In the genomic region with DNA sequence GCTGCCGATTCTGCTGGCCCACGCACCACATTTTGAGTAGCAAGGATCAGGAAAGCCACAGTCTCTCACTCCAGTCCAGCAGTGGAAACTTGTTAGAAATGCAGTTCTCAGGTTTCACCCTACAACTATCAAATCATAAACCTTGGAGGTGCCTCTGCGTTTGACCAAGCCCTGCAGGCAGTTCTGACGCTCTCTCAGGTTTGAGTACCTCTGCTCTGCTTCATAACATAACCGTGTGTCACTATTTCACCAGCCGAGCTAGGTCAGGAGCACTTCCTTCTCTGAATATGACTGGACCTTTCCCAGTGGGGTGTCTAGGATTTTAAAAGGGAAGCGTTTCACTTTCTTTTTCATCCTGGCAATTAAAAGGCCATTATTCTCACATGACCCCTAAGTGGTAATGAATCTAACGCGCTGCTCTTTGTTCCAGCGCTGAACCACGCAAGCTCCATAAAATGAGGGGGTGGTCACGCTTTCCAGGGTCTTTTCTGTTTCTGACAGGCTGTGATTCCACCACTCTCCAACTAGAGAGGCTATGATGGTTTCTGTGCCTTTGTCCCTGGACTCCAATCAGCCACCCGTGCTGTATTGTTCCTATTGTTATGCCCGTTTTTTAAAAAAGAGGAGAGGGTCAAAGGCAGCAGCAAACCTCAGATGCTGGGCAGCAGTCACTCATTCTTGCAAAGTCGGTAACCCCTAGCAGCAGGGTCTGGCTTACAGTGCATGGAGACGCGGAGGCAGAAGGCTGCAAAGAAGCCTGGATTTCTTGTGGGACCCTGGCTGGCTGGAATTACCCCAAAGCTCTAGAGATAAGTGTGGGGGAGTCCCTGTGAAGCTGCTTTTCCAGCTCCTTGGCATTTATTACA, we compare ENCODE assay signal across 13 cellular contexts.
DNase-seq lines count a peak whose midpoint lies in the region; ATAC-seq lines count a peak whose summit lies in the region.
"Had no signal": no experiment of that assay in that cellular context is flagged by ENCODE, and none has a peak within 500 bp of the region (broad histone marks: within the 10 kb centered on the region; RNA-seq: fewer than 3 reads in every experiment).

No MANE protein-coding gene starts in this region.

- H3K4me1 ChIP-seq in ectodermal cell (ENCODE audit: control insufficient read depth, insufficient read depth, low read length) (peaks cover 9% of the 10 kb centered on the region), neuron (ENCODE audit: insufficient read depth, low read length) (peaks cover 19% of the 10 kb centered on the region)
- H3K4me1 ChIP-seq: spleen had no signal

- H3K9me3 ChIP-seq in ectodermal cell (ENCODE audit: control insufficient read depth, low read length) (no peaks in the 10 kb centered on the region), neuron (ENCODE audit: low read length) (no peaks in the 10 kb centered on the region)
- H3K9me3 ChIP-seq: spleen had no signal

- 35 to 40% methylated on average over 17 of the region's 17 CpGs for WGBS in ectodermal cell, 2 experiments

- H3K27me3 ChIP-seq in ectodermal cell (ENCODE audit: control insufficient read depth, insufficient read depth, low read length, poor library complexity, severe bottlenecking) = no peaks in the 10 kb centered on the region
- peaks cover 13% of the 10 kb centered on the region for H3K27me3 ChIP-seq in neuron (ENCODE audit: insufficient read depth, low read length)
- H3K27me3 ChIP-seq: spleen had no signal

- H2AFZ ChIP-seq in neuron (ENCODE audit: low read depth, low read length) = peak overlapping the region; percentile 19

- DNase-seq in DMS153 (lab: John Stamatoyannopoulos, UW) (peak; percentile 35), DMS153 treated with DMSO at 0.1 percent for 48 hours (lab: John Stamatoyannopoulos, UW; ENCODE audit: unreplicated experiment) (no peak), NCI-H748 (lab: John Stamatoyannopoulos, UW; ENCODE audit: unreplicated experiment) (peak; percentile 70), NCI-H2029 (lab: John Stamatoyannopoulos, UW) (no peak)
- DNase-seq in central memory CD4-positive, alpha-beta T cell = no peak
- DNase-seq: activated T-cell treated with anti-CD3 and anti-CD28 coated beads, Interleukin-2, amount 50 U/mL, for 4 hours; NCI-H1694; spleen had no signal

- no peaks in the 10 kb centered on the region for H3K36me3 ChIP-seq in ectodermal cell (ENCODE audit: control insufficient read depth, insufficient read depth, low read length)
- no peaks in the 10 kb centered on the region for H3K36me3 ChIP-seq in neuron (ENCODE audit: insufficient read depth, low read length)
- H3K36me3 ChIP-seq: spleen had no signal

- ATAC-seq in HG03139 (IDR thresholded peaks at IDR 0.05; ENCODE audit: unreplicated experiment) = no peak
- ATAC-seq: activated CD4-positive, CD25-positive, alpha-beta regulatory T cell treated with anti-CD3 and anti-CD28 coated beads, Interleukin-2, amount 50 U/mL, for 24 hours; activated T-cell treated with anti-CD3 and anti-CD28 coated beads, Interleukin-2, amount 50 U/mL, for 4 hours had no signal

- H3K4me3 ChIP-seq in ectodermal cell (ENCODE audit: insufficient read depth, low read depth, low read length) (no peak overlapping the region), neuron (ENCODE audit: low read length) (peak overlapping the region; percentile 3)
- H3K4me3 ChIP-seq: spleen had no signal

- peak overlapping the region; percentile 65 for H3K27ac ChIP-seq in ectodermal cell (ENCODE audit: insufficient read depth, low read depth, low read length, poor library complexity, severe bottlenecking)
- H3K27ac ChIP-seq: 22Rv1, spleen had no signal

Comparison
In these comparisons a context has a peak if more than half of its experiments do, and no peak if none do; other contexts are left out.
1. DNase-seq: peak in DMS153 (single experiment) and NCI-H748 (single experiment); none in DMS153 treated with DMSO at 0.1 percent for 48 hours (single experiment), NCI-H2029 (single experiment) and central memory CD4-positive, alpha-beta T cell (single experiment).